8 cellular contexts compared by ENCODE assay signal in genomic region chr19:39401549-39402416, GRCh38. TPM values are rescaled to one million over a fixed set of nuclear protein-coding genes. Genes with fewer than 3 reads are reported as not detected.
A peak's percentile ranks its signal among the peaks of the same experiment; 100 is the strongest.
DNase-seq lines count a peak whose midpoint lies in the region; ATAC-seq and TF ChIP-seq lines count a peak whose summit lies in the region.

No MANE protein-coding gene starts in this region.

- H3K27ac ChIP-seq in H9 (ENCODE audit: insufficient read length, low read depth, low read length) (peak overlapping the region; percentile 42), RWPE1 (peak overlapping the region; percentile 100), right cardiac atrium (ENCODE audit: low read length) (peak overlapping the region; percentile 97)

- H3K9me3 Mint-ChIP-seq in H9, result no peaks in the 10 kb centered on the region; a peak in 1 of 5 replicates
- no peaks in the 10 kb centered on the region for H3K9me3 Mint-ChIP-seq in activated naive CD4-positive, alpha-beta T cell treated with anti-CD3 and anti-CD28 coated beads, Interleukin-2, amount 10 ng/mL, durations not matched to agents 7 days and 5 days

- peaks cover 0 to 10% (median 6%) of the 10 kb centered on the region in 3 experiments; a peak in 6 of 7 replicates for H3K36me3 Mint-ChIP-seq in H9 (ENCODE audit: insufficient read depth in 1 of 3, low read depth in 3 of 3)
- H3K36me3 Mint-ChIP-seq in activated naive CD4-positive, alpha-beta T cell treated with anti-CD3 and anti-CD28 coated beads, Interleukin-2, amount 10 ng/mL, durations not matched to agents 7 days and 5 days, result peaks cover 11% of the 10 kb centered on the region

- H4K91ac ChIP-seq in H9 (ENCODE audit: insufficient read length, low read depth, low read length), result peak overlapping the region; percentile 10

- no peak overlapping the region for H3K4ac ChIP-seq in H9 (ENCODE audit: low read depth, low read length)

- no peaks in the 10 kb centered on the region for H3K79me1 ChIP-seq in H9 (ENCODE audit: insufficient read depth, low read depth, low read length, poor library complexity, severe bottlenecking)

- no peak overlapping the region for H2BK15ac ChIP-seq in H9 (ENCODE audit: low read depth, low read length)

- TF ChIP-seq CTCF in AG04449 (IDR thresholded peaks at IDR 0.05; ENCODE audit: insufficient read depth, low read length, missing control alignments), result no peak
- TF ChIP-seq CTCF in H9 (conservative IDR thresholded peaks at IDR 0.05), result no peak
- TF ChIP-seq CTCF in RWPE1 (conservative IDR thresholded peaks at IDR 0.05; ENCODE audit: low read depth), result no peak

- H3K4me2 ChIP-seq in H9 (ENCODE audit: insufficient read depth, insufficient read length, low read length) (peak overlapping the region; percentile 60), skeletal muscle satellite cell (ENCODE audit: low read length) (peak overlapping the region; percentile 91)

- H3K23ac ChIP-seq in H9 (ENCODE audit: insufficient read length, low read depth, low read length), result peak overlapping the region; percentile 1

- no peak overlapping the region for H2BK120ac ChIP-seq in H9 (ENCODE audit: low read depth, low read length, poor library complexity, severe bottlenecking)

- peaks cover 2% of the 10 kb centered on the region for H3K36me3 ChIP-seq in skeletal muscle satellite cell (ENCODE audit: insufficient read depth, low read length)

- no CpG with 5 or more reads among the region's 27 CpGs for WGBS in H9 (ENCODE audit: extremely low coverage, insufficient read length, low lambda C conversion rate)
- WGBS in right cardiac atrium, result 45% methylated on average over 27 of the region's 27 CpGs

- DNase-seq in AG04449 (ENCODE audit: low read depth, low spot score) (no peak), H9 (no peak), RWPE1 (ENCODE audit: low spot score) (no peak), right cardiac atrium (peak in 2 of 3 donors; percentile 47 to 82), NCI-H524 (lab: John Stamatoyannopoulos, UW) (no peak), HuH-7.5 (ENCODE audit: low spot score) (no peak)
- DNase-seq in activated naive CD4-positive, alpha-beta T cell treated with anti-CD3 and anti-CD28 coated beads, Interleukin-2, amount 10 ng/mL, durations not matched to agents 7 days and 5 days, result peak; percentile 83

- ATAC-seq in right cardiac atrium, result no peak

- H3K9ac ChIP-seq in H9 (ENCODE audit: extremely low read depth, insufficient read length, low read length) (peak overlapping the region; percentile 33), skeletal muscle satellite cell (ENCODE audit: low read depth, low read length) (peak overlapping the region; percentile 96)

- H2BK20ac ChIP-seq in H9 (ENCODE audit: low read depth, low read length, poor library complexity, severe bottlenecking), result no peak overlapping the region

- no peak overlapping the region for H3K56ac ChIP-seq in H9 (ENCODE audit: insufficient read length, low read depth, low read length)

- no peaks in the 10 kb centered on the region for H3K9me3 ChIP-seq in H9 (ENCODE audit: control insufficient read depth, low read depth, low read length)
- no peaks in the 10 kb centered on the region for H3K9me3 ChIP-seq in right cardiac atrium (ENCODE audit: control insufficient read depth, low read length)
- H3K9me3 ChIP-seq in skeletal muscle satellite cell (replicated peaks; ENCODE audit: low read length), result no peaks in the 10 kb centered on the region

- H3T11ph ChIP-seq in H9 (ENCODE audit: low read length), result no peak overlapping the region

- peak overlapping the region; percentile 74 for H3K18ac ChIP-seq in H9 (ENCODE audit: insufficient read length, low read depth, low read length)

- H3K4me3 Mint-ChIP-seq in H9, result peak overlapping the region; percentile 87 to 95
- H3K4me3 Mint-ChIP-seq in activated naive CD4-positive, alpha-beta T cell treated with anti-CD3 and anti-CD28 coated beads, Interleukin-2, amount 10 ng/mL, durations not matched to agents 7 days and 5 days, result peak overlapping the region; percentile 80

- no peak overlapping the region for H4K8ac ChIP-seq in H9 (replicated peaks; ENCODE audit: insufficient read length, low read depth, low read length)

- H2AK5ac ChIP-seq in H9 (ENCODE audit: insufficient read length, low read length), result no peak overlapping the region

- peak overlapping the region; percentile 7 for H2BK12ac ChIP-seq in H9 (ENCODE audit: insufficient read length, low read depth, low read length)

- no peaks in the 10 kb centered on the region for H3K79me2 ChIP-seq in H9 (ENCODE audit: insufficient read depth, low read length)

- POLR2A ChIA-PET in AG04449 (lab: Yijun Ruan, JAX), result interaction anchor here (0.6 to 1.8 kb wide), 6 partner anchors 10 to 37 kb away, joined by 3 to 8 read pairs (median 6); partner anchors contain the start of genes MED29, PAF1 and RPS16
- POLR2A ChIA-PET in RWPE1 (lab: Yijun Ruan, JAX; ENCODE audit: low non-redundant PET), result interaction anchor here (0.6 to 2.0 kb wide), 4 partner anchors 10 to 60 kb away, joined by 3 to 10 read pairs (median 4); partner anchors contain the start of genes MED29, PAF1, PLEKHG2 and RPS16

- H3K23me2 ChIP-seq in H9 (ENCODE audit: insufficient read length, low read depth, low read length, poor library complexity, severe bottlenecking), result peaks cover 15% of the 10 kb centered on the region

- H3K27me3 ChIP-seq in H9 (ENCODE audit: insufficient read depth, low read length), result no peaks in the 10 kb centered on the region
- no peaks in the 10 kb centered on the region for H3K27me3 ChIP-seq in right cardiac atrium (ENCODE audit: control insufficient read depth, insufficient read depth)
- H3K27me3 ChIP-seq in skeletal muscle satellite cell (ENCODE audit: control insufficient read depth, insufficient read depth, low read length), result no peaks in the 10 kb centered on the region

- H2BK5ac ChIP-seq in H9 (ENCODE audit: insufficient read length, low read length), result no peak overlapping the region

- intact Hi-C loops in right cardiac atrium (cut with DNase I), result no loop called here

- H4K5ac ChIP-seq in H9 (ENCODE audit: insufficient read length, low read depth, low read length), result peak overlapping the region; percentile 43

- peaks cover 32 to 44% of the 10 kb centered on the region in 2 experiments for H3K4me1 Mint-ChIP-seq in H9
- H3K4me1 Mint-ChIP-seq in activated naive CD4-positive, alpha-beta T cell treated with anti-CD3 and anti-CD28 coated beads, Interleukin-2, amount 10 ng/mL, durations not matched to agents 7 days and 5 days, result peaks cover 83% of the 10 kb centered on the region

- peaks cover 6% of the 10 kb centered on the region; the same call in 1 of the 2 replicates for H3K4me1 ChIP-seq in H9 (ENCODE audit: insufficient read depth, low read length)
- peaks cover 4% of the 10 kb centered on the region for H3K4me1 ChIP-seq in right cardiac atrium (ENCODE audit: control insufficient read depth, insufficient read depth, low read length)
- peaks cover 53% of the 10 kb centered on the region for H3K4me1 ChIP-seq in skeletal muscle satellite cell (ENCODE audit: control insufficient read depth, insufficient read depth, low read length)

- CTCF ChIA-PET in AG04449 (lab: Yijun Ruan, JAX) (interaction anchor here (0.7 to 3.6 kb wide), 4 partner anchors 10 to 38 kb away, joined by 3 to 26 read pairs (median 12); partner anchors contain the start of genes MED29, PAF1 and PLEKHG2), RWPE1 (lab: Yijun Ruan, JAX) (interaction anchor here (1.5 kb wide), 1 partner anchor 10 kb away, joined by 5 read pairs; the partner anchor contains the start of gene PLEKHG2)
- CTCF ChIA-PET in activated naive CD4-positive, alpha-beta T cell treated with anti-CD3 and anti-CD28 coated beads, Interleukin-2, amount 10 ng/mL, durations not matched to agents 7 days and 5 days (lab: Charles Lee), result interaction anchor here (1.4 to 4.3 kb wide), 2 partner anchors 10 kb away, joined by 3 to 29 read pairs; partner anchors contain the start of gene PLEKHG2

- no peaks in the 10 kb centered on the region; the same call in 1 of the 2 replicates for H3K27me3 Mint-ChIP-seq in H9 (ENCODE audit: low read depth)
- H3K27me3 Mint-ChIP-seq in activated naive CD4-positive, alpha-beta T cell treated with anti-CD3 and anti-CD28 coated beads, Interleukin-2, amount 10 ng/mL, durations not matched to agents 7 days and 5 days, result no peaks in the 10 kb centered on the region

- peak overlapping the region; percentile 94 for H3K14ac ChIP-seq in H9 (ENCODE audit: insufficient read depth, low read length)

- no peaks in the 10 kb centered on the region for H4K20me1 ChIP-seq in H9 (ENCODE audit: control insufficient read depth, insufficient read depth, insufficient read length)

- peak overlapping the region; percentile 80 to 100 (median 87) for H3K27ac Mint-ChIP-seq in H9
- peak overlapping the region; percentile 95 for H3K27ac Mint-ChIP-seq in activated naive CD4-positive, alpha-beta T cell treated with anti-CD3 and anti-CD28 coated beads, Interleukin-2, amount 10 ng/mL, durations not matched to agents 7 days and 5 days

- H2AFZ ChIP-seq in H9 (ENCODE audit: low read length), result no peak overlapping the region

- H3K4me3 ChIP-seq in AG04449 (ENCODE audit: low read depth, low read length), result peak overlapping the region; percentile 55; the same call in 1 of the 2 replicates
- H3K4me3 ChIP-seq in right cardiac atrium (ENCODE audit: low read length), result no peak overlapping the region
- H3K4me3 ChIP-seq in skeletal muscle satellite cell (ENCODE audit: low read length), result peak overlapping the region; percentile 67

RNA-seq across cellular contexts. Expression of gene ZFP36, which starts 4.9 kb away (rescaled TPM):
- 14.6 and 15.4 TPM in 2 replicates for total RNA-seq in H9 (2021)
- 100 to 1,000 TPM in 1 of 4 donors, 10 to 100 TPM in 3; 38.1 to 157 (median 56.4) TPM for total RNA-seq in right cardiac atrium
- polyA plus RNA-seq in right cardiac atrium, result 203 TPM
- total RNA-seq in skeletal muscle satellite cell (2012; rRNA removed), result 8.6 and 10.5 TPM in 2 replicates

RNA-seq across cellular contexts. Expression of gene MED29, which starts 10.6 kb away (rescaled TPM):
- total RNA-seq in H9 (2021), result 48.3 and 49.2 TPM in 2 replicates
- total RNA-seq in right cardiac atrium, result 10 to 100 TPM; 25.1 to 31.8 (median 27.0) TPM
- polyA plus RNA-seq in right cardiac atrium, result 38.3 TPM
- 15.5 and 17.5 TPM in 2 replicates for total RNA-seq in skeletal muscle satellite cell (2012; rRNA removed)

RNA-seq across cellular contexts. Expression of gene PLEKHG2, which starts 10.7 kb away (rescaled TPM):
- total RNA-seq in H9 (2021) (167 and 170 TPM in 2 replicates), right cardiac atrium (10 to 100 TPM; 13.1 to 29.5 (median 20.1) TPM)
- 11.3 TPM for polyA plus RNA-seq in right cardiac atrium
- 11.1 and 12.4 TPM in 2 replicates for total RNA-seq in skeletal muscle satellite cell (2012; rRNA removed)

RNA-seq across cellular contexts. Expression of gene PAF1, which starts 10.9 kb away (rescaled TPM):
- total RNA-seq in H9 (2021), result 34.9 and 38.0 TPM in 2 replicates
- 10 to 100 TPM; 41.0 to 42.8 (median 41.3) TPM for total RNA-seq in right cardiac atrium
- 43.5 TPM for polyA plus RNA-seq in right cardiac atrium
- total RNA-seq in skeletal muscle satellite cell (2012; rRNA removed), result 24.8 and 26.0 TPM in 2 replicates

RNA-seq across cellular contexts. Expression of gene RPS16, which starts 34.0 kb away (rescaled TPM):
- total RNA-seq in H9 (2021) (2,711 and 2,810 TPM in 2 replicates), right cardiac atrium (1,000 to 10,000 TPM; 1,282 to 1,746 (median 1,468) TPM)
- 1,560 TPM for polyA plus RNA-seq in right cardiac atrium
- 42.8 and 55.0 TPM in 2 replicates for total RNA-seq in skeletal muscle satellite cell (2012; rRNA removed)

Comparison
In these comparisons a context has a peak if more than half of its experiments do, and no peak if none do; other contexts are left out.
1. DNase-seq: peak in activated naive CD4-positive, alpha-beta T cell treated with anti-CD3 and anti-CD28 coated beads, Interleukin-2, amount 10 ng/mL, durations not matched to agents 7 days and 5 days (single experiment) and right cardiac atrium (2 of 3); none in AG04449 (single experiment), H9 (single experiment), RWPE1 (single experiment), NCI-H524 (0 of 2) and HuH-7.5 (single experiment).
2. H3K27ac ChIP-seq: peak in every context shown above with its lines; median percentile 100 in RWPE1; 97 in right cardiac atrium; 42 in H9.